22 cellular contexts compared by ENCODE assay signal in the genomic region with DNA sequence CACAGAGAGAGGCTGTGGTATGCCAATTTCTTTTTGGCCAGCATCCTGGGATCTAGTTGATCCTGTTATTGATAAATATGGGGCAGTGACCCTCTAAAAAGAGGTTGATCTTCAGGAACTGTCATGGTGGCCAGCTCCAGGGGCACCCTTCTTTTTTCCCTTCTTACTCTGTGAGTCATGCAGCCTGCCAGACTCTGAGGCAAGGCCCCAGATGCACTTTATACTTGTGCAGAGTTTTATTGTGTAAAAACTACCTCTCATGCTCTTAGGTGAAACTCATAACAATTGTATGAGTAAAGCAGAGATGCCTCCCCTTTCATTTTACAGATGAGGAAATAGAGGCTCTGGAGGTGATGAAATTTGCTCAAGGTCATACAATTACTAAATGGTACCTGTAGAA.
"Had no signal": no experiment of that assay in that cellular context is flagged by ENCODE, and none has a peak within 500 bp of the region (broad histone marks: within the 10 kb centered on the region; RNA-seq: fewer than 3 reads in every experiment).

No MANE protein-coding gene starts in this region.

- H3K9me3 ChIP-seq: esophagus squamous epithelium, heart right ventricle, mucosa of descending colon, right atrium auricular region, sigmoid colon, suprapubic skin, thyroid gland had no signal

- H3K27ac Mint-ChIP-seq: naive thymus-derived CD8-positive, alpha-beta T cell; type B pancreatic cell had no signal

- H3K27me3 Mint-ChIP-seq: type B pancreatic cell had no signal

- H3K9me3 Mint-ChIP-seq: neural crest cell, type B pancreatic cell had no signal

- H3K4me3 ChIP-seq: dorsolateral prefrontal cortex, esophagus squamous epithelium, heart right ventricle, mucosa of descending colon, right atrium auricular region, sigmoid colon, suprapubic skin, thyroid gland had no signal

- H3K36me3 ChIP-seq: esophagus squamous epithelium, heart right ventricle, right atrium auricular region, sigmoid colon, suprapubic skin, thyroid gland had no signal

- H3K4me1 ChIP-seq: heart right ventricle, right atrium auricular region, sigmoid colon, suprapubic skin, thyroid gland had no signal

- DNase-seq: cortex of kidney; dorsolateral prefrontal cortex; effector CD8-positive, alpha-beta T cell; esophagus squamous epithelium; foreskin melanocyte; heart right ventricle; islet precursor cell; mucosa of descending colon; naive thymus-derived CD8-positive, alpha-beta T cell; posterior cingulate gyrus; sigmoid colon; small intestine; stimulated activated CD4-positive, alpha-beta T cell treated with anti-CD3 and anti-CD28 coated beads, Interleukin-12 subunit alpha, Interleukin-12 subunit beta, amount 100 ng/mL, for 4 hours; stimulated activated CD4-positive, alpha-beta T cell treated with anti-CD3 and anti-CD28 coated beads, Interleukin-2, amount 100 ng/mL, for 48 hours; stimulated activated naive CD8-positive, alpha-beta T cell treated with anti-CD3 and anti-CD28 coated beads, Interleukin-15, Interleukin-2, amounts not matched to agents 100 U/mL and 50 U/mL, for 24 hours; thyroid gland had no signal

- H3K4me1 Mint-ChIP-seq: naive thymus-derived CD8-positive, alpha-beta T cell; neural crest cell had no signal

- H3K27me3 ChIP-seq: dorsolateral prefrontal cortex, esophagus squamous epithelium, right atrium auricular region, sigmoid colon, suprapubic skin, thyroid gland had no signal

- ATAC-seq: heart right ventricle; left lobe of liver; mucosa of descending colon; naive thymus-derived CD8-positive, alpha-beta T cell; stimulated activated naive CD8-positive, alpha-beta T cell treated with anti-CD3 and anti-CD28 coated beads, Interleukin-15, Interleukin-2, amounts not matched to agents 100 U/mL and 50 U/mL, for 24 hours had no signal

- H3K4me3 Mint-ChIP-seq: naive thymus-derived CD8-positive, alpha-beta T cell; neural crest cell; type B pancreatic cell had no signal

- H3K27ac ChIP-seq: epithelial cell of prostate, esophagus squamous epithelium, heart right ventricle, right atrium auricular region, sigmoid colon, suprapubic skin, thyroid gland had no signal

- H3K36me3 Mint-ChIP-seq: naive thymus-derived CD8-positive, alpha-beta T cell; type B pancreatic cell had no signal
